1 cellular context compared by ENCODE assay signal in genomic region chr7:105014725-105015630, GRCh38.
TF ChIP-seq lines count a peak whose summit lies in the region.

No MANE protein-coding gene starts in this region.

TF ChIP-seq in GM12878, 131 proteins besides CTCF, POLR2A, EP300 and RAD21 (continued from another document and continues in another):
- TF ChIP-seq ZBTB40 (IDR thresholded peaks at IDR 0.05; ENCODE audit: borderline replicate concordance) = no peak; the same call in 1 of the 2 replicates
- TF ChIP-seq TCF12 (IDR thresholded peaks at IDR 0.05; ENCODE audit: low read depth, low read length) = no peak
- no peak for TF ChIP-seq TBL1XR1 (IDR thresholded peaks at IDR 0.05; ENCODE audit: low read depth, low read length)
- TF ChIP-seq STAT3 (IDR thresholded peaks at IDR 0.05; ENCODE audit: low read depth, low read length) = no peak
- TF ChIP-seq KLF5 (IDR thresholded peaks at IDR 0.05; ENCODE audit: partially characterized antibody) = no peak
- TF ChIP-seq, protein P1, sequence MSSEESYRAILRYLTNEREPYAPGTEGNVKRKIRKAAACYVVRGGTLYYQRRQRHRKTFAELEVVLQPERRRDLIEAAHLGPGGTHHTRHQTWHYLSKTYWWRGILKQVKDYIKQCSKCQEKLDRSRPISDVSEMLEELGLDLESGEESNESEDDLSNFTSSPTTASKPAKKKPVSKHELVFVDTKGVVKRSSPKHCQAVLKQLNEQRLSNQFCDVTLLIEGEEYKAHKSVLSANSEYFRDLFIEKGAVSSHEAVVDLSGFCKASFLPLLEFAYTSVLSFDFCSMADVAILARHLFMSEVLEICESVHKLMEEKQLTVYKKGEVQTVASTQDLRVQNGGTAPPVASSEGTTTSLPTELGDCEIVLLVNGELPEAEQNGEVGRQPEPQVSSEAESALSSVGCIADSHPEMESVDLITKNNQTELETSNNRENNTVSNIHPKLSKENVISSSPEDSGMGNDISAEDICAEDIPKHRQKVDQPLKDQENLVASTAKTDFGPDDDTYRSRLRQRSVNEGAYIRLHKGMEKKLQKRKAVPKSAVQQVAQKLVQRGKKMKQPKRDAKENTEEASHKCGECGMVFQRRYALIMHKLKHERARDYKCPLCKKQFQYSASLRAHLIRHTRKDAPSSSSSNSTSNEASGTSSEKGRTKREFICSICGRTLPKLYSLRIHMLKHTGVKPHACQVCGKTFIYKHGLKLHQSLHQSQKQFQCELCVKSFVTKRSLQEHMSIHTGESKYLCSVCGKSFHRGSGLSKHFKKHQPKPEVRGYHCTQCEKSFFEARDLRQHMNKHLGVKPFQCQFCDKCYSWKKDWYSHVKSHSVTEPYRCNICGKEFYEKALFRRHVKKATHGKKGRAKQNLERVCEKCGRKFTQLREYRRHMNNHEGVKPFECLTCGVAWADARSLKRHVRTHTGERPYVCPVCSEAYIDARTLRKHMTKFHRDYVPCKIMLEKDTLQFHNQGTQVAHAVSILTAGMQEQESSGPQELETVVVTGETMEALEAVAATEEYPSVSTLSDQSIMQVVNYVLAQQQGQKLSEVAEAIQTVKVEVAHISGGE (CRISPR knock-in tag; IDR thresholded peaks at IDR 0.05) = no peak
- no peak for TF ChIP-seq SUZ12 (IDR thresholded peaks at IDR 0.05; ENCODE audit: unreplicated experiment)
- TF ChIP-seq SIX5 (IDR thresholded peaks at IDR 0.05; ENCODE audit: low read depth, low read length, severe bottlenecking) = no peak
- no peak for TF ChIP-seq CREB1 (IDR thresholded peaks at IDR 0.05; ENCODE audit: low read depth)
- TF ChIP-seq RB1 (IDR thresholded peaks at IDR 0.05; ENCODE audit: borderline replicate concordance) = peak; percentile 30; the same call in 1 of the 2 replicates
- no peak for TF ChIP-seq EED (IDR thresholded peaks at IDR 0.05; ENCODE audit: low read depth)
- TF ChIP-seq CBFB (IDR thresholded peaks at IDR 0.05; ENCODE audit: low read depth) = 0 out of 2 replicates have a peak, but pooled peaks have one; percentile 39
- no peak for TF ChIP-seq CUX1 (IDR thresholded peaks at IDR 0.05; ENCODE audit: insufficient replicate concordance, low read depth, low read length)
- no peak for TF ChIP-seq NR2C2 (IDR thresholded peaks at IDR 0.05; ENCODE audit: borderline replicate concordance, control insufficient read depth, insufficient read length, low read depth)
- TF ChIP-seq TAF1 (IDR thresholded peaks at IDR 0.05; ENCODE audit: borderline replicate concordance, low read depth, low read length) = no peak; the same call in 1 of the 2 replicates
- TF ChIP-seq, protein P2, sequence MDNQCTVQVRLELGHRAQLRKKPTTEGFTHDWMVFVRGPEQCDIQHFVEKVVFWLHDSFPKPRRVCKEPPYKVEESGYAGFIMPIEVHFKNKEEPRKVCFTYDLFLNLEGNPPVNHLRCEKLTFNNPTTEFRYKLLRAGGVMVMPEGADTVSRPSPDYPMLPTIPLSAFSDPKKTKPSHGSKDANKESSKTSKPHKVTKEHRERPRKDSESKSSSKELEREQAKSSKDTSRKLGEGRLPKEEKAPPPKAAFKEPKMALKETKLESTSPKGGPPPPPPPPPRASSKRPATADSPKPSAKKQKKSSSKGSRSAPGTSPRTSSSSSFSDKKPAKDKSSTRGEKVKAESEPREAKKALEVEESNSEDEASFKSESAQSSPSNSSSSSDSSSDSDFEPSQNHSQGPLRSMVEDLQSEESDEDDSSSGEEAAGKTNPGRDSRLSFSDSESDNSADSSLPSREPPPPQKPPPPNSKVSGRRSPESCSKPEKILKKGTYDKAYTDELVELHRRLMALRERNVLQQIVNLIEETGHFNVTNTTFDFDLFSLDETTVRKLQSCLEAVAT (IDR thresholded peaks at IDR 0.05) = peak; percentile 58; the same call in 1 of the 2 replicates
- TF ChIP-seq SKIL (IDR thresholded peaks at IDR 0.05; ENCODE audit: low read depth, poor library complexity, severe bottlenecking) = no peak
- TF ChIP-seq ATF7 (IDR thresholded peaks at IDR 0.05; ENCODE audit: low read depth) = 0 out of 2 replicates have a peak, but pooled peaks have one; percentile 30
- no peak for TF ChIP-seq RFX5 (IDR thresholded peaks at IDR 0.05; ENCODE audit: low read depth, low read length)
- no peak for TF ChIP-seq E4F1 (IDR thresholded peaks at IDR 0.05; ENCODE audit: borderline replicate concordance, partially characterized antibody)
- peak; percentile 15 for TF ChIP-seq SMAD1 (IDR thresholded peaks at IDR 0.05; ENCODE audit: low read depth, partially characterized antibody)
- no peak for TF ChIP-seq NR2C1 (IDR thresholded peaks at IDR 0.05)
- TF ChIP-seq BCL3 (IDR thresholded peaks at IDR 0.05; ENCODE audit: borderline replicate concordance, insufficient read depth, low read depth, low read length, poor library complexity, severe bottlenecking) = no peak
- no peak for TF ChIP-seq BCLAF1 (IDR thresholded peaks at IDR 0.05)
- no peak for TF ChIP-seq ASH2L (IDR thresholded peaks at IDR 0.05; ENCODE audit: borderline replicate concordance, low read depth)
- TF ChIP-seq ATF3 (IDR thresholded peaks at IDR 0.05; ENCODE audit: borderline replicate concordance, extremely low read depth, low read depth, low read length) = no peak
- no peak for TF ChIP-seq STAT1 (conservative IDR thresholded peaks at IDR 0.05)
- TF ChIP-seq EZH2 (IDR thresholded peaks at IDR 0.05; ENCODE audit: borderline replicate concordance, control insufficient read depth, low read depth, low read length) = no peak
- TF ChIP-seq MTA2 (IDR thresholded peaks at IDR 0.05; ENCODE audit: low read depth) = no peak
- TF ChIP-seq LARP7 (IDR thresholded peaks at IDR 0.05) = no peak
- no peak for TF ChIP-seq BMI1 (IDR thresholded peaks at IDR 0.05; ENCODE audit: borderline replicate concordance)
